In genomic region chr1:248890549-248891498, GRCh38 we compare ENCODE assay signal across 15 cellular contexts. TPM values are rescaled to one million over a fixed set of nuclear protein-coding genes. Genes with fewer than 3 reads are reported as not detected.
A peak's percentile ranks its signal among the peaks of the same experiment; 100 is the strongest.
DNase-seq lines count a peak whose midpoint lies in the region; ATAC-seq, FAIRE-seq and TF ChIP-seq lines count a peak whose summit lies in the region.
"Had no signal": no experiment of that assay in that cellular context is flagged by ENCODE, and none has a peak within 500 bp of the region (broad histone marks: within the 10 kb centered on the region; RNA-seq: fewer than 3 reads in every experiment).

No MANE protein-coding gene starts in this region.

- no peak overlapping the region for H3K4me3 Mint-ChIP-seq in endothelial cell (ENCODE audit: unreplicated experiment)
- H3K4me3 Mint-ChIP-seq: B cell; CD4-positive, alpha-beta memory T cell had no signal

- ATAC-seq in upper lobe of right lung = peak; percentile 43
- no peak for ATAC-seq in HG03039 (IDR thresholded peaks at IDR 0.05; ENCODE audit: unreplicated experiment)
- ATAC-seq: Panc1, Right ventricle myocardium inferior had no signal

- no peaks in the 10 kb centered on the region for H3K36me3 ChIP-seq in upper lobe of right lung

- H3K27me3 ChIP-seq in upper lobe of right lung = no peaks in the 10 kb centered on the region

- peak overlapping the region; percentile 19 for H3K27ac Mint-ChIP-seq in endothelial cell (ENCODE audit: unreplicated experiment)
- H3K27ac Mint-ChIP-seq: B cell had no signal

- intact Hi-C loops in upper lobe of right lung (cut with DNase I) = no loop called here

- H3K9me3 ChIP-seq in upper lobe of right lung = no peaks in the 10 kb centered on the region

- no peak overlapping the region for H3K4me3 ChIP-seq in upper lobe of right lung

- no peak for TF ChIP-seq POLR2A in GM12892 (IDR thresholded peaks at IDR 0.05; ENCODE audit: low read depth, low read length)

- peaks cover 22% of the 10 kb centered on the region for H3K4me1 Mint-ChIP-seq in endothelial cell (ENCODE audit: unreplicated experiment)

- TF ChIP-seq CTCF in endothelial cell (IDR thresholded peaks at IDR 0.05; ENCODE audit: unreplicated experiment) = no peak
- no peak for TF ChIP-seq CTCF in upper lobe of right lung (IDR thresholded peaks at IDR 0.05)

- peak; percentile 44 for FAIRE-seq in GM12892 (lab: Jason Lieb, UNC)

- no peaks in the 10 kb centered on the region for H3K36me3 Mint-ChIP-seq in endothelial cell (ENCODE audit: low read depth, unreplicated experiment)
- H3K36me3 Mint-ChIP-seq: CD4-positive, alpha-beta memory T cell had no signal

- H3K4me1 ChIP-seq in upper lobe of right lung = no peaks in the 10 kb centered on the region

- DNase-seq in GM12892 (ENCODE audit: insufficient read length) = no peak
- DNase-seq in NCI-H82 treated with DMSO at 0.1 percent for 48 hours (lab: John Stamatoyannopoulos, UW; ENCODE audit: unreplicated experiment) = peak; percentile 44
- DNase-seq in endothelial cell (ENCODE audit: low spot score) = no peak
- DNase-seq in upper lobe of right lung = no peak
- no peak for DNase-seq in occipital lobe (lab: John Stamatoyannopoulos, UW)
- DNase-seq in globus pallidus (ENCODE audit: low spot score) = no peak
- DNase-seq: CD4-positive, alpha-beta memory T cell; H7; NCI-H2081 treated with DMSO at 0.1 percent for 48 hours; NCI-H510A; NCI-H774 had no signal

- H3K27me3 Mint-ChIP-seq in endothelial cell (ENCODE audit: unreplicated experiment) = peaks cover 3% of the 10 kb centered on the region

- no peak overlapping the region for H3K27ac ChIP-seq in upper lobe of right lung

- H3K9me3 Mint-ChIP-seq in endothelial cell (ENCODE audit: unreplicated experiment) = no peaks in the 10 kb centered on the region
- H3K9me3 Mint-ChIP-seq: CD4-positive, alpha-beta memory T cell had no signal

RNA-seq across cellular contexts. Expression of gene PGBD2, which starts 15.2 kb away (rescaled TPM):
- polyA plus RNA-seq in GM12892 (2012; ENCODE audit: missing spikeins) = 2.8 TPM
- 7.9 TPM for total RNA-seq in endothelial cell (ENCODE audit: unreplicated experiment)
- total RNA-seq in upper lobe of right lung = 6.9 TPM
- 13.3 TPM for total RNA-seq in occipital lobe

RNA-seq across cellular contexts. Expression of gene ZNF692, which starts 31.9 kb away (rescaled TPM):
- 55.9 TPM for polyA plus RNA-seq in GM12892 (2012; ENCODE audit: missing spikeins)
- total RNA-seq in endothelial cell (ENCODE audit: unreplicated experiment) = 26.8 TPM
- 38.1 TPM for total RNA-seq in upper lobe of right lung
- 27.0 TPM for total RNA-seq in occipital lobe

RNA-seq across cellular contexts. Expression of gene ZNF672, which starts 52.8 kb away (rescaled TPM):
- 17.9 TPM for polyA plus RNA-seq in GM12892 (2012; ENCODE audit: missing spikeins)
- total RNA-seq in endothelial cell (ENCODE audit: unreplicated experiment) (29.8 TPM), upper lobe of right lung (38.1 TPM), occipital lobe (14.0 TPM)
